In the genomic region with DNA sequence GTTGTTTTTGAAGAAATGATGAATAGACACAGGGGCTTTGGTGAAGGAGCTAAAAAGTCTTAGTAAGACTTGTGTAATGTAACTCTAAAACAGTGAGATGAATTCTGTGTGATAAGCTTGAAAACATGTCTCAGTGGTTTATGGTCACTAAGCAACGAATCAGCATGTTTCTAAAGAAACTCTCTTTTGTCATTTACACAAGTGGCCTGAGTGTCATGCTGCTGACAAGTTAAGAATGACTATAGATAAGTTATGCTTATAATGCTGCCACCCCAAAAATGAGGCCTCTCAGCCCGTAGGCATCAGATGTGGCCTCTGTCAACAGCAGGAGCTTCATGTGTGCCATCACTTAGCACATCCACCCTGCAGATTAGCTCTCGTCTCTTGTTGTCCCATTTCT, we compare ENCODE assay signal across 1 cellular context.
A peak's percentile ranks its signal among the peaks of the same experiment; 100 is the strongest.
TF ChIP-seq lines count a peak whose summit lies in the region.

No MANE protein-coding gene starts in this region.

TF ChIP-seq in K562, 482 proteins besides CTCF, POLR2A, EP300 and RAD21:
- TF ChIP-seq RBM14 (IDR thresholded peaks at IDR 0.05; ENCODE audit: borderline replicate concordance, insufficient read depth, low read depth, low read length): no peak
- TF ChIP-seq FOXJ2 (tag; IDR thresholded peaks at IDR 0.05): peak; percentile 92
- TF ChIP-seq PBX2 (CRISPR knock-in tag; IDR thresholded peaks at IDR 0.05; ENCODE audit: low read depth): no peak
- TF ChIP-seq PBX2 (tag; conservative IDR thresholded peaks at IDR 0.05; ENCODE audit: low read depth): peak; percentile 82
- TF ChIP-seq RFX1 (IDR thresholded peaks at IDR 0.05): peak; percentile 55
- TF ChIP-seq PKNOX1 (IDR thresholded peaks at IDR 0.05): 0 out of 2 replicates have a peak, but pooled peaks have one; percentile 10
- 0 out of 2 replicates have a peak, but pooled peaks have one; percentile 9 for TF ChIP-seq ZNF316 (IDR thresholded peaks at IDR 0.05)
- TF ChIP-seq MEIS2 (IDR thresholded peaks at IDR 0.05; ENCODE audit: partially characterized antibody): peak; percentile 68
- no peak for TF ChIP-seq CTBP1 (IDR thresholded peaks at IDR 0.05; ENCODE audit: borderline replicate concordance)
- peak; percentile 98 for TF ChIP-seq ZNF766 (CRISPR knock-in tag; conservative IDR thresholded peaks at IDR 0.05)
- TF ChIP-seq PCBP2 (IDR thresholded peaks at IDR 0.05; ENCODE audit: low read depth, low read length, poor library complexity, severe bottlenecking): no peak
- TF ChIP-seq CEBPG (CRISPR knock-in tag; IDR thresholded peaks at IDR 0.05): no peak
- TF ChIP-seq CEBPG (tag; conservative IDR thresholded peaks at IDR 0.05 in 1 of 2, IDR thresholded peaks at IDR 0.05 in 1 of 2): peak in 1 of 2 experiments; percentile 9; a peak in 1 of 4 replicates
- TF ChIP-seq DNMT1 (IDR thresholded peaks at IDR 0.05): no peak
- 0 out of 2 replicates have a peak, but pooled peaks have one; percentile 34 for TF ChIP-seq FOXJ3 (CRISPR knock-in tag; IDR thresholded peaks at IDR 0.05)
- TF ChIP-seq, protein P1, sequence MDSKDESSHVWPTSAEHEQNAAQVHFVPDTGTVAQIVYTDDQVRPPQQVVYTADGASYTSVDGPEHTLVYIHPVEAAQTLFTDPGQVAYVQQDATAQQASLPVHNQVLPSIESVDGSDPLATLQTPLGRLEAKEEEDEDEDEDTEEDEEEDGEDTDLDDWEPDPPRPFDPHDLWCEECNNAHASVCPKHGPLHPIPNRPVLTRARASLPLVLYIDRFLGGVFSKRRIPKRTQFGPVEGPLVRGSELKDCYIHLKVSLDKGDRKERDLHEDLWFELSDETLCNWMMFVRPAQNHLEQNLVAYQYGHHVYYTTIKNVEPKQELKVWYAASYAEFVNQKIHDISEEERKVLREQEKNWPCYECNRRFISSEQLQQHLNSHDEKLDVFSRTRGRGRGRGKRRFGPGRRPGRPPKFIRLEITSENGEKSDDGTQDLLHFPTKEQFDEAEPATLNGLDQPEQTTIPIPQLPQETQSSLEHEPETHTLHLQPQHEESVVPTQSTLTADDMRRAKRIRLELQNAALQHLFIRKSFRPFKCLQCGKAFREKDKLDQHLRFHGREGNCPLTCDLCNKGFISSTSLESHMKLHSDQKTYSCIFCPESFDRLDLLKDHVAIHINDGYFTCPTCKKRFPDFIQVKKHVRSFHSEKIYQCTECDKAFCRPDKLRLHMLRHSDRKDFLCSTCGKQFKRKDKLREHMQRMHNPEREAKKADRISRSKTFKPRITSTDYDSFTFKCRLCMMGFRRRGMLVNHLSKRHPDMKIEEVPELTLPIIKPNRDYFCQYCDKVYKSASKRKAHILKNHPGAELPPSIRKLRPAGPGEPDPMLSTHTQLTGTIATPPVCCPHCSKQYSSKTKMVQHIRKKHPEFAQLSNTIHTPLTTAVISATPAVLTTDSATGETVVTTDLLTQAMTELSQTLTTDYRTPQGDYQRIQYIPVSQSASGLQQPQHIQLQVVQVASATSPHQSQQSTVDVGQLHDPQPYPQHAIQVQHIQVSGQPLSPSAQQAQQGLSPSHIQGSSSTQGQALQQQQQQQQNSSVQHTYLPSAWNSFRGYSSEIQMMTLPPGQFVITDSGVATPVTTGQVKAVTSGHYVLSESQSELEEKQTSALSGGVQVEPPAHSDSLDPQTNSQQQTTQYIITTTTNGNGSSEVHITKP (IDR thresholded peaks at IDR 0.05; ENCODE audit: partially characterized antibody): no peak
